Comparison of ENCODE assay signal across 23 cellular contexts in genomic region chr14:57139173-57139572, GRCh38.
"Had no signal": no experiment of that assay in that cellular context is flagged by ENCODE, and none has a peak within 500 bp of the region (broad histone marks: within the 10 kb centered on the region; RNA-seq: fewer than 3 reads in every experiment).

No MANE protein-coding gene starts in this region.

- H3K9me3 ChIP-seq: left ventricle myocardium inferior, ovary, right atrium auricular region, right lobe of liver, stomach, testis, thyroid gland, transverse colon, upper lobe of left lung, vagina had no signal

- H3K4me2 ChIP-seq: smooth muscle cell had no signal

- H3K4me3 Mint-ChIP-seq: mesothelial cell of epicardium; naive B cell; natural killer cell; nephron progenitor cell; stimulated activated naive B cell treated with anti-CD40 and anti-IgM and Interleukin-4, amounts not matched to agents 10 μg/mL and 1 μg/mL and 100 μg/mL, for 72 hours had no signal

- H3K36me3 Mint-ChIP-seq: mesothelial cell of epicardium; natural killer cell; stimulated activated naive B cell treated with anti-CD40 and anti-IgM and Interleukin-4, amounts not matched to agents 10 μg/mL and 1 μg/mL and 100 μg/mL, for 72 hours had no signal

- H3K27ac ChIP-seq: left ventricle myocardium inferior, ovary, right atrium auricular region, right lobe of liver, stomach, testis, thyroid gland, transverse colon, upper lobe of left lung, vagina had no signal

- H3K27me3 ChIP-seq: ovary, right atrium auricular region, right lobe of liver, stomach, testis, thyroid gland, transverse colon, upper lobe of left lung, vagina had no signal

- H3K4me1 Mint-ChIP-seq: naive B cell; natural killer cell; stimulated activated naive B cell treated with anti-CD40 and anti-IgM and Interleukin-4, amounts not matched to agents 10 μg/mL and 1 μg/mL and 100 μg/mL, for 72 hours had no signal

- H3K4me1 ChIP-seq: left ventricle myocardium inferior, right atrium auricular region, right lobe of liver, stomach, thyroid gland, transverse colon, upper lobe of left lung, vagina had no signal

- H3K4me3 ChIP-seq: left ventricle myocardium inferior, lung, ovary, right atrium auricular region, right lobe of liver, smooth muscle cell, stomach, testis, thyroid gland, transverse colon, upper lobe of left lung, vagina had no signal

- DNase-seq: islet precursor cell; left ventricle myocardium inferior; mesendoderm; naive B cell; natural killer cell; nephron progenitor cell; ovary; right lobe of liver; stimulated activated CD4-positive, alpha-beta T cell treated with anti-CD3 and anti-CD28 coated beads, Interleukin-1b, Interleukin-23, amount 100 ng/mL, for 48 hours; stimulated activated CD4-positive, alpha-beta T cell treated with anti-CD3 and anti-CD28 coated beads, Interleukin-2, amount 100 ng/mL, for 48 hours; stimulated activated naive B cell treated with anti-CD40 and anti-IgM and Interleukin-4, amounts not matched to agents 10 μg/mL and 1 μg/mL and 100 μg/mL, for 72 hours; stimulated activated naive CD8-positive, alpha-beta T cell treated with anti-CD3 and anti-CD28 coated beads, Interleukin-15, Interleukin-2, amounts not matched to agents 100 U/mL and 50 U/mL, for 24 hours; stomach; testis; thyroid gland; transverse colon; upper lobe of left lung had no signal

- H3K36me3 ChIP-seq: left ventricle myocardium inferior, ovary, right atrium auricular region, right lobe of liver, stomach, thyroid gland, transverse colon, upper lobe of left lung, vagina had no signal

- H3K27ac Mint-ChIP-seq: mesothelial cell of epicardium; naive B cell; natural killer cell; nephron progenitor cell; progenitor cell of endocrine pancreas; stimulated activated naive B cell treated with anti-CD40 and anti-IgM and Interleukin-4, amounts not matched to agents 10 μg/mL and 1 μg/mL and 100 μg/mL, for 72 hours had no signal

- H3K9me3 Mint-ChIP-seq: mesothelial cell of epicardium, natural killer cell, nephron progenitor cell had no signal

- ATAC-seq: natural killer cell; right lobe of liver; stimulated activated naive B cell treated with anti-CD40 and anti-IgM and Interleukin-4, amounts not matched to agents 10 μg/mL and 1 μg/mL and 100 μg/mL, for 72 hours; stimulated activated naive CD8-positive, alpha-beta T cell treated with anti-CD3 and anti-CD28 coated beads, Interleukin-15, Interleukin-2, amounts not matched to agents 100 U/mL and 50 U/mL, for 24 hours had no signal
